ENCODE assay signal across 12 cellular contexts in the genomic region with DNA sequence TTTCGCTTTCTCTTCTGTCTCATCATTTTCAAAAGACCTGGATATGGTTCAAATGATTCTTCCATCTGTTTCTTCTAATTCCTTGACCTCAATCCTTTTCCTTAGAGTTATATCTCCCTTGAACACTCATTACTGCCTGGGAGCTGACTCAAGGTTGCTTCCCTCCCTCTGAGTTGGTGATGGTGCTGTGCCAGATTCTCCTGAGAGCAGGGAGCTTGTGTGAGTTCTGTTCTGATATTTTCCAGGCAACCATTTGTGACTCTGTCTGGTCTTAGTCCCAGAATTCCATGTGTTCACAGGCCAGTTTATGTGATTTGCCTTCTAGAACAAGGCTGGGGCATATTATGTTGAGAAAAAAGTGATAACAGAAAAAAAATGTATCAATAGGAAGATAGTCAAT.
DNase-seq lines count a peak whose midpoint lies in the region; ATAC-seq and TF ChIP-seq lines count a peak whose summit lies in the region.
"Had no signal": no experiment of that assay in that cellular context is flagged by ENCODE, and none has a peak within 500 bp of the region (broad histone marks: within the 10 kb centered on the region; RNA-seq: fewer than 3 reads in every experiment).

No MANE protein-coding gene starts in this region.

- intact Hi-C loops in head of caudate nucleus (cut with DNase I) = no loop called here

- peak; percentile 70 for ATAC-seq in omental fat pad (ENCODE audit: low FRiP score)
- no peak for ATAC-seq in HG03521 (IDR thresholded peaks at IDR 0.05; ENCODE audit: unreplicated experiment)

- in situ Hi-C loops in ACHN (cut with HindIII; ENCODE audit: low pct_ligation_motif_present, low pct_unique_long_range_greater_than_20kb, low sequenced_read_pairs) = no loop called here

- DNase-seq in ELR (ENCODE audit: low read depth) (peak; percentile 32), NCI-H226 (peak; percentile 92), choroid plexus epithelial cell (ENCODE audit: low read depth) (peak; percentile 55), omental fat pad (ENCODE audit: low spot score) (no peak), head of caudate nucleus (no peak), ACHN (no peak)
- no peak for DNase-seq in activated effector memory CD4-positive, alpha-beta T cell treated with anti-CD3 and anti-CD28 coated beads, Interleukin-2, amount 50 U/mL, for 16 hours
- DNase-seq: activated CD4-positive, alpha-beta memory T cell treated with anti-CD3 and anti-CD28 coated beads, Interleukin-2, amount 10 ng/mL, durations not matched to agents 7 days and 5 days; amniotic stem cell; DMS79 treated with DMSO at 0.1 percent for 48 hours; NK-92 treated with Interleukin-12 subunit alpha and Interleukin-12 subunit beta, amount 100 ng/mL, for 24 hours had no signal

- H3K4me3 ChIP-seq in choroid plexus epithelial cell (ENCODE audit: low read depth, low read length) = no peak overlapping the region

- TF ChIP-seq CTCF in choroid plexus epithelial cell (conservative IDR thresholded peaks at IDR 0.05; ENCODE audit: low read depth, low read length) = no peak
- TF ChIP-seq CTCF in omental fat pad (IDR thresholded peaks at IDR 0.05) = no peak

Comparison
In these comparisons a context has a peak if more than half of its experiments do, and no peak if none do; other contexts are left out.
1. DNase-seq: peak in ELR (single experiment), NCI-H226 (single experiment) and choroid plexus epithelial cell (single experiment); none in omental fat pad (single experiment), activated effector memory CD4-positive, alpha-beta T cell treated with anti-CD3 and anti-CD28 coated beads, Interleukin-2, amount 50 U/mL, for 16 hours (single experiment), head of caudate nucleus (0 of 42) and ACHN (single experiment).